ENCODE assay signal across 8 cellular contexts in the genomic region with DNA sequence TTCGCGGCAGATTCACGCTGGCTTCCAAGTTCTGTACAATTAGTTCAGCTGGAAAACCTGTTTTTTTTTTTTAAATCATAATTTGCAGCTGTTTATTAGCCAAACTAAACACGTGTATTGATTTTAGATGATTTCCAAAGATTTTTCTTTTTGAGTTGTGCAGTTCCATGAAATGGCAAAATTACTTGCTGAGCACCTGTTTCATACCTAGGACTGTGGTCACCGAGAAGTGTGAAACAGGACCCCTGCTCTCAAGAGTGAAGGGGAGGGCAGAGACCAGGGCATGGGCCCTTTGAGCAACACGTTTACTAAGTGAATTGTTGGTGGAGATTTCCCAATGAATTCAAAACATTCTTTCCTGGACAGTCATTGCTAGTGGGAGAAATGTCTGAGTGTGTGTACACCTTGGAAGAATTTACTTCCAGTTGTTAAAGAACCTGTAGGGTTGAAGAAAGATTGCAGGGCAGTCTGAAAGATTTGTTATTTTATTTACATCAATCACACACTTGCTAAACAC. TPM values are rescaled to one million over a fixed set of nuclear protein-coding genes. Genes with fewer than 3 reads are reported as not detected.
DNase-seq lines count a peak whose midpoint lies in the region; ATAC-seq and TF ChIP-seq lines count a peak whose summit lies in the region.

No MANE protein-coding gene starts in this region.

- H3K27ac Mint-ChIP-seq in naive thymus-derived CD8-positive, alpha-beta T cell, result peak overlapping the region; percentile 57 to 89 (median 82)

- H3K36me3 ChIP-seq in PC-9 (ENCODE audit: low read depth) (peaks cover 4% of the 10 kb centered on the region; the same call in 1 of the 2 replicates), ectodermal cell (ENCODE audit: control insufficient read depth, insufficient read depth, low read length) (no peaks in the 10 kb centered on the region)

- H3K4me1 Mint-ChIP-seq in naive thymus-derived CD8-positive, alpha-beta T cell, result peaks cover 7 to 35% (median 26%) of the 10 kb centered on the region in 4 donors

- DNase-seq in NCI-H2107 treated with DMSO at 0.1 percent for 48 hours (lab: John Stamatoyannopoulos, UW; ENCODE audit: unreplicated experiment) (peak; percentile 6), NCI-H2107 (lab: John Stamatoyannopoulos, UW) (no peak), PC-9 (peak; percentile 57 to 96), CD1c-positive myeloid dendritic cell (ENCODE audit: extremely low spot score) (no peak), activated gamma-delta T cell treated with Interleukin-2 at 50 U/mL for 16 hours (no peak), GM19238 (ENCODE audit: insufficient read length, low spot score) (no peak)
- peak in 1 of 10 donors; percentile 12 for DNase-seq in naive thymus-derived CD8-positive, alpha-beta T cell

- POLR2A ChIA-PET in PC-9 (lab: Charles Lee; ENCODE audit: unreplicated experiment), result no interaction called here
- POLR2A ChIA-PET in naive thymus-derived CD8-positive, alpha-beta T cell (lab: Charles Lee), result interaction anchor here (2.3 kb wide), 1 partner anchor 71 kb away, joined by 12 read pairs; the partner anchor contains the start of gene SNX2

- peak overlapping the region; percentile 87 for H3K27ac ChIP-seq in PC-9
- H3K27ac ChIP-seq in ectodermal cell (ENCODE audit: insufficient read depth, low read depth, low read length, poor library complexity, severe bottlenecking), result no peak overlapping the region

- WGBS in ectodermal cell, 2 experiments, result 4 to 5% methylated on average over 6 of the region's 6 CpGs

- H3K9me3 ChIP-seq in PC-9 (ENCODE audit: insufficient read depth, low read depth) (no peaks in the 10 kb centered on the region), ectodermal cell (ENCODE audit: control insufficient read depth, low read length) (no peaks in the 10 kb centered on the region)

- TF ChIP-seq CTCF in PC-9 (conservative IDR thresholded peaks at IDR 0.05), result no peak

- peak overlapping the region; percentile 99 for H2AFZ ChIP-seq in PC-9

- H3F3A ChIP-seq in PC-9 (ENCODE audit: insufficient read depth, low read depth), result peaks cover 31% of the 10 kb centered on the region

- peak overlapping the region; percentile 64 for H3K4me3 ChIP-seq in PC-9
- peak overlapping the region; percentile 60 for H3K4me3 ChIP-seq in ectodermal cell (ENCODE audit: insufficient read depth, low read depth, low read length)

- peak overlapping the region; percentile 81 for H3K4me2 ChIP-seq in PC-9

- BruUV-seq in PC-9 (replicated peaks; lab: Mats Ljungman, UMichigan), result TSS peak; percentile 65

- no peak for ATAC-seq in naive thymus-derived CD8-positive, alpha-beta T cell

- H3K9me2 ChIP-seq in PC-9 (ENCODE audit: insufficient read depth), result no peaks in the 10 kb centered on the region

- H3K36me3 Mint-ChIP-seq in naive thymus-derived CD8-positive, alpha-beta T cell, result peaks cover 0 to 2% (median 0%) of the 10 kb centered on the region in 3 donors

- intact Hi-C loops in PC-9 (cut with micrococcal nuclease; ENCODE audit: unreplicated experiment), result loop anchor here (5.0 to 10.0 kb wide), 4 partner anchors 144 to 1896 kb away; partner anchors contain the start of genes CSNK1G3 and PPIC

- H3K4me1 ChIP-seq in PC-9 (replicated peaks; ENCODE audit: insufficient read depth) (peaks cover 62% of the 10 kb centered on the region), ectodermal cell (ENCODE audit: control insufficient read depth, insufficient read depth, low read length) (no peaks in the 10 kb centered on the region)

- H3K27me3 ChIP-seq in PC-9 (ENCODE audit: insufficient read depth, low read depth) (no peaks in the 10 kb centered on the region), ectodermal cell (ENCODE audit: control insufficient read depth, insufficient read depth, low read length, poor library complexity, severe bottlenecking) (peaks cover 23% of the 10 kb centered on the region)

- CTCF ChIA-PET in PC-9 (lab: Charles Lee), result no interaction called here

- no peaks in the 10 kb centered on the region for H4K20me1 ChIP-seq in PC-9 (ENCODE audit: insufficient read depth)

- peaks cover 0 to 10% (median 5%) of the 10 kb centered on the region in 5 donors for H3K27me3 Mint-ChIP-seq in naive thymus-derived CD8-positive, alpha-beta T cell

- H3K4me3 Mint-ChIP-seq in naive thymus-derived CD8-positive, alpha-beta T cell, result peak overlapping the region; percentile 73 to 87 (median 84)

- no peaks in the 10 kb centered on the region for H3K9me3 Mint-ChIP-seq in naive thymus-derived CD8-positive, alpha-beta T cell

- peaks cover 40% of the 10 kb centered on the region for H3K79me2 ChIP-seq in PC-9 (ENCODE audit: low read depth)

RNA-seq across cellular contexts. Expression of gene SNX24, which starts 0.7 kb away (rescaled TPM):
- total RNA-seq in PC-9 (2021), result 21.5 and 22.3 TPM in 2 replicates
- polyA plus RNA-seq in ectodermal cell (2013, experiment 1 of 4), result 14.1 TPM
- 12.8 TPM for polyA plus RNA-seq in ectodermal cell (2013, experiment 2 of 4)
- polyA plus RNA-seq in ectodermal cell (2013, experiment 3 of 4), result 10.7 TPM
- polyA plus RNA-seq in ectodermal cell (2013, experiment 4 of 4), result 11.9 TPM
- total RNA-seq in naive thymus-derived CD8-positive, alpha-beta T cell, result 1 to 10 TPM; 2.2 to 2.5 TPM
- polyA plus RNA-seq in naive thymus-derived CD8-positive, alpha-beta T cell, result 1 to 10 TPM in 1 of 3 donors, under 1 TPM in 2; 0.42 to 1.5 (median 0.79) TPM

Comparison
In these comparisons a context has a peak if more than half of its experiments do, and no peak if none do; other contexts are left out.
1. DNase-seq: peak in NCI-H2107 treated with DMSO at 0.1 percent for 48 hours (single experiment) and PC-9 (2 of 2); none in NCI-H2107 (single experiment), CD1c-positive myeloid dendritic cell (single experiment), activated gamma-delta T cell treated with Interleukin-2 at 50 U/mL for 16 hours (single experiment) and GM19238 (single experiment).